Comparison of ENCODE assay signal across 1 cellular context in the genomic region with DNA sequence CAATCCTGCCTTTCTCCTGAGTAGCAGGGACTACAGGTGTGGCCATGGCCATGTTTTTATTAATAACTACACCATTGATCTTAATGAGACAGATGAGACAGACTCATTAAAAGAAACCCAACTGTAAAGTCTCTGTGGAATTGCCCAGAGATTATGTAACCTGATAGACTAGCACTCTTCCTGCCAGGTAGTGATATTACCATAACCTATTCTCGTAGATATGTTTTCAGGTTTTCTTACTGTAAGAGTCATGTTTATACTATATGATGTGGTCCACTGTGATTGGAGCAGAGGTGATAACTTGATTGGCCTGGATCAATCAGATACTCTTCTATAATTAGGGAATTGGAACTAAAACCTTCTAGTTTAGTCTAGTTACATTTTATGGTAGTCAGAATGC.
TF ChIP-seq lines count a peak whose summit lies in the region.

No MANE protein-coding gene starts in this region.

TF ChIP-seq in GM12878, 131 proteins besides CTCF, POLR2A, EP300 and RAD21 (continues in another document):
- TF ChIP-seq NR2F1 (conservative IDR thresholded peaks at IDR 0.05) (no peak), ATF7 (IDR thresholded peaks at IDR 0.05; ENCODE audit: low read depth) (peak; percentile 30; the same call in 1 of the 2 replicates), ESRRA (IDR thresholded peaks at IDR 0.05; ENCODE audit: low read length) (no peak), PML (IDR thresholded peaks at IDR 0.05; ENCODE audit: low read length) (no peak), SUZ12 (IDR thresholded peaks at IDR 0.05; ENCODE audit: unreplicated experiment) (no peak), IRF4 (IDR thresholded peaks at IDR 0.05; ENCODE audit: low read depth, low read length) (no peak), RCOR1 (conservative IDR thresholded peaks at IDR 0.05; ENCODE audit: low read depth, low read length) (no peak), KDM1A (IDR thresholded peaks at IDR 0.05; ENCODE audit: borderline replicate concordance) (no peak), YY1 (IDR thresholded peaks at IDR 0.05; ENCODE audit: low read depth, low read length) (0 out of 2 replicates have a peak, but pooled peaks have one; percentile 15), NR2C1 (IDR thresholded peaks at IDR 0.05) (no peak), RFX5 (IDR thresholded peaks at IDR 0.05; ENCODE audit: low read depth, low read length) (no peak), ZBED1 (IDR thresholded peaks at IDR 0.05; ENCODE audit: borderline replicate concordance) (no peak), NFYA (IDR thresholded peaks at IDR 0.05; ENCODE audit: borderline replicate concordance, low read depth, low read length) (no peak), MYB (IDR thresholded peaks at IDR 0.05; ENCODE audit: borderline replicate concordance, low read depth, low read length) (no peak), BMI1 (IDR thresholded peaks at IDR 0.05; ENCODE audit: borderline replicate concordance) (no peak), CREM (IDR thresholded peaks at IDR 0.05; ENCODE audit: low read depth) (peak; percentile 7; the same call in 1 of the 2 replicates), HDGF (IDR thresholded peaks at IDR 0.05) (no peak), BACH1 (IDR thresholded peaks at IDR 0.05; ENCODE audit: borderline replicate concordance) (no peak), ZNF384 (IDR thresholded peaks at IDR 0.05; ENCODE audit: borderline replicate concordance, low read depth, low read length) (no peak), WRNIP1 (IDR thresholded peaks at IDR 0.05; ENCODE audit: borderline replicate concordance, low read depth, low read length) (no peak), ZNF24 (IDR thresholded peaks at IDR 0.05) (no peak), FOS (IDR thresholded peaks at IDR 0.05; ENCODE audit: borderline replicate concordance, extremely low read depth, insufficient read length) (no peak), NR2C2 (IDR thresholded peaks at IDR 0.05; ENCODE audit: borderline replicate concordance, control insufficient read depth, insufficient read length, low read depth) (no peak), EZH2 (IDR thresholded peaks at IDR 0.05; ENCODE audit: borderline replicate concordance, control insufficient read depth, low read depth, low read length) (no peak), CHD4 (IDR thresholded peaks at IDR 0.05) (no peak), MEF2B (IDR thresholded peaks at IDR 0.05; ENCODE audit: partially characterized antibody, poor library complexity, severe bottlenecking) (peak; percentile 74), BCL11A (IDR thresholded peaks at IDR 0.05; ENCODE audit: low read depth, low read length) (0 out of 2 replicates have a peak, but pooled peaks have one; percentile 47), SIN3A (IDR thresholded peaks at IDR 0.05; ENCODE audit: low read depth, low read length) (no peak), CBX3 (IDR thresholded peaks at IDR 0.05; ENCODE audit: borderline replicate concordance, low read depth) (no peak), NFXL1 (IDR thresholded peaks at IDR 0.05; ENCODE audit: borderline replicate concordance) (no peak), RBBP5 (conservative IDR thresholded peaks at IDR 0.05) (no peak), CHD2 (IDR thresholded peaks at IDR 0.05; ENCODE audit: borderline replicate concordance, low read depth, low read length) (no peak), NBN (IDR thresholded peaks at IDR 0.05) (no peak), TARDBP (IDR thresholded peaks at IDR 0.05; ENCODE audit: borderline replicate concordance) (no peak), TAF1 (IDR thresholded peaks at IDR 0.05; ENCODE audit: borderline replicate concordance, low read depth, low read length) (no peak), CBFB (IDR thresholded peaks at IDR 0.05; ENCODE audit: low read depth) (no peak)
- TF ChIP-seq, protein P1, sequence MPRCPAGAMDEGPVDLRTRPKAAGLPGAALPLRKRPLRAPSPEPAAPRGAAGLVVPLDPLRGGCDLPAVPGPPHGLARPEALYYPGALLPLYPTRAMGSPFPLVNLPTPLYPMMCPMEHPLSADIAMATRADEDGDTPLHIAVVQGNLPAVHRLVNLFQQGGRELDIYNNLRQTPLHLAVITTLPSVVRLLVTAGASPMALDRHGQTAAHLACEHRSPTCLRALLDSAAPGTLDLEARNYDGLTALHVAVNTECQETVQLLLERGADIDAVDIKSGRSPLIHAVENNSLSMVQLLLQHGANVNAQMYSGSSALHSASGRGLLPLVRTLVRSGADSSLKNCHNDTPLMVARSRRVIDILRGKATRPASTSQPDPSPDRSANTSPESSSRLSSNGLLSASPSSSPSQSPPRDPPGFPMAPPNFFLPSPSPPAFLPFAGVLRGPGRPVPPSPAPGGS (IDR thresholded peaks at IDR 0.05; ENCODE audit: borderline replicate concordance, insufficient read depth, low read depth, low read length, poor library complexity, severe bottlenecking) = no peak
- TF ChIP-seq, protein P2, sequence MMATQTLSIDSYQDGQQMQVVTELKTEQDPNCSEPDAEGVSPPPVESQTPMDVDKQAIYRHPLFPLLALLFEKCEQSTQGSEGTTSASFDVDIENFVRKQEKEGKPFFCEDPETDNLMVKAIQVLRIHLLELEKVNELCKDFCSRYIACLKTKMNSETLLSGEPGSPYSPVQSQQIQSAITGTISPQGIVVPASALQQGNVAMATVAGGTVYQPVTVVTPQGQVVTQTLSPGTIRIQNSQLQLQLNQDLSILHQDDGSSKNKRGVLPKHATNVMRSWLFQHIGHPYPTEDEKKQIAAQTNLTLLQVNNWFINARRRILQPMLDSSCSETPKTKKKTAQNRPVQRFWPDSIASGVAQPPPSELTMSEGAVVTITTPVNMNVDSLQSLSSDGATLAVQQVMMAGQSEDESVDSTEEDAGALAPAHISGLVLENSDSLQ (IDR thresholded peaks at IDR 0.05) = no peak
- TF ChIP-seq, protein P3, sequence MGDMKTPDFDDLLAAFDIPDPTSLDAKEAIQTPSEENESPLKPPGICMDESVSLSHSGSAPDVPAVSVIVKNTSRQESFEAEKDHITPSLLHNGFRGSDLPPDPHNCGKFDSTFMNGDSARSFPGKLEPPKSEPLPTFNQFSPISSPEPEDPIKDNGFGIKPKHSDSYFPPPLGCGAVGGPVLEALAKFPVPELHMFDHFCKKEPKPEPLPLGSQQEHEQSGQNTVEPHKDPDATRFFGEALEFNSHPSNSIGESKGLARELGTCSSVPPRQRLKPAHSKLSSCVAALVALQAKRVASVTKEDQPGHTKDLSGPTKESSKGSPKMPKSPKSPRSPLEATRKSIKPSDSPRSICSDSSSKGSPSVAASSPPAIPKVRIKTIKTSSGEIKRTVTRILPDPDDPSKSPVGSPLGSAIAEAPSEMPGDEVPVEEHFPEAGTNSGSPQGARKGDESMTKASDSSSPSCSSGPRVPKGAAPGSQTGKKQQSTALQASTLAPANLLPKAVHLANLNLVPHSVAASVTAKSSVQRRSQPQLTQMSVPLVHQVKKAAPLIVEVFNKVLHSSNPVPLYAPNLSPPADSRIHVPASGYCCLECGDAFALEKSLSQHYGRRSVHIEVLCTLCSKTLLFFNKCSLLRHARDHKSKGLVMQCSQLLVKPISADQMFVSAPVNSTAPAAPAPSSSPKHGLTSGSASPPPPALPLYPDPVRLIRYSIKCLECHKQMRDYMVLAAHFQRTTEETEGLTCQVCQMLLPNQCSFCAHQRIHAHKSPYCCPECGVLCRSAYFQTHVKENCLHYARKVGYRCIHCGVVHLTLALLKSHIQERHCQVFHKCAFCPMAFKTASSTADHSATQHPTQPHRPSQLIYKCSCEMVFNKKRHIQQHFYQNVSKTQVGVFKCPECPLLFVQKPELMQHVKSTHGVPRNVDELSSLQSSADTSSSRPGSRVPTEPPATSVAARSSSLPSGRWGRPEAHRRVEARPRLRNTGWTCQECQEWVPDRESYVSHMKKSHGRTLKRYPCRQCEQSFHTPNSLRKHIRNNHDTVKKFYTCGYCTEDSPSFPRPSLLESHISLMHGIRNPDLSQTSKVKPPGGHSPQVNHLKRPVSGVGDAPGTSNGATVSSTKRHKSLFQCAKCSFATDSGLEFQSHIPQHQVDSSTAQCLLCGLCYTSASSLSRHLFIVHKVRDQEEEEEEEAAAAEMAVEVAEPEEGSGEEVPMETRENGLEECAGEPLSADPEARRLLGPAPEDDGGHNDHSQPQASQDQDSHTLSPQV (IDR thresholded peaks at IDR 0.05) = no peak
- TF ChIP-seq, protein P4, sequence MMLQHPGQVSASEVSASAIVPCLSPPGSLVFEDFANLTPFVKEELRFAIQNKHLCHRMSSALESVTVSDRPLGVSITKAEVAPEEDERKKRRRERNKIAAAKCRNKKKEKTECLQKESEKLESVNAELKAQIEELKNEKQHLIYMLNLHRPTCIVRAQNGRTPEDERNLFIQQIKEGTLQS (IDR thresholded peaks at IDR 0.05; ENCODE audit: borderline replicate concordance, extremely low read depth, low read depth, low read length) = no peak
- TF ChIP-seq, protein P5, sequence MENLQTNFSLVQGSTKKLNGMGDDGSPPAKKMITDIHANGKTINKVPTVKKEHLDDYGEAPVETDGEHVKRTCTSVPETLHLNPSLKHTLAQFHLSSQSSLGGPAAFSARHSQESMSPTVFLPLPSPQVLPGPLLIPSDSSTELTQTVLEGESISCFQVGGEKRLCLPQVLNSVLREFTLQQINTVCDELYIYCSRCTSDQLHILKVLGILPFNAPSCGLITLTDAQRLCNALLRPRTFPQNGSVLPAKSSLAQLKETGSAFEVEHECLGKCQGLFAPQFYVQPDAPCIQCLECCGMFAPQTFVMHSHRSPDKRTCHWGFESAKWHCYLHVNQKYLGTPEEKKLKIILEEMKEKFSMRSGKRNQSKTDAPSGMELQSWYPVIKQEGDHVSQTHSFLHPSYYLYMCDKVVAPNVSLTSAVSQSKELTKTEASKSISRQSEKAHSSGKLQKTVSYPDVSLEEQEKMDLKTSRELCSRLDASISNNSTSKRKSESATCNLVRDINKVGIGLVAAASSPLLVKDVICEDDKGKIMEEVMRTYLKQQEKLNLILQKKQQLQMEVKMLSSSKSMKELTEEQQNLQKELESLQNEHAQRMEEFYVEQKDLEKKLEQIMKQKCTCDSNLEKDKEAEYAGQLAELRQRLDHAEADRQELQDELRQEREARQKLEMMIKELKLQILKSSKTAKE (IDR thresholded peaks at IDR 0.05; ENCODE audit: low read depth, poor library complexity, severe bottlenecking) = no peak
- TF ChIP-seq, protein P6, sequence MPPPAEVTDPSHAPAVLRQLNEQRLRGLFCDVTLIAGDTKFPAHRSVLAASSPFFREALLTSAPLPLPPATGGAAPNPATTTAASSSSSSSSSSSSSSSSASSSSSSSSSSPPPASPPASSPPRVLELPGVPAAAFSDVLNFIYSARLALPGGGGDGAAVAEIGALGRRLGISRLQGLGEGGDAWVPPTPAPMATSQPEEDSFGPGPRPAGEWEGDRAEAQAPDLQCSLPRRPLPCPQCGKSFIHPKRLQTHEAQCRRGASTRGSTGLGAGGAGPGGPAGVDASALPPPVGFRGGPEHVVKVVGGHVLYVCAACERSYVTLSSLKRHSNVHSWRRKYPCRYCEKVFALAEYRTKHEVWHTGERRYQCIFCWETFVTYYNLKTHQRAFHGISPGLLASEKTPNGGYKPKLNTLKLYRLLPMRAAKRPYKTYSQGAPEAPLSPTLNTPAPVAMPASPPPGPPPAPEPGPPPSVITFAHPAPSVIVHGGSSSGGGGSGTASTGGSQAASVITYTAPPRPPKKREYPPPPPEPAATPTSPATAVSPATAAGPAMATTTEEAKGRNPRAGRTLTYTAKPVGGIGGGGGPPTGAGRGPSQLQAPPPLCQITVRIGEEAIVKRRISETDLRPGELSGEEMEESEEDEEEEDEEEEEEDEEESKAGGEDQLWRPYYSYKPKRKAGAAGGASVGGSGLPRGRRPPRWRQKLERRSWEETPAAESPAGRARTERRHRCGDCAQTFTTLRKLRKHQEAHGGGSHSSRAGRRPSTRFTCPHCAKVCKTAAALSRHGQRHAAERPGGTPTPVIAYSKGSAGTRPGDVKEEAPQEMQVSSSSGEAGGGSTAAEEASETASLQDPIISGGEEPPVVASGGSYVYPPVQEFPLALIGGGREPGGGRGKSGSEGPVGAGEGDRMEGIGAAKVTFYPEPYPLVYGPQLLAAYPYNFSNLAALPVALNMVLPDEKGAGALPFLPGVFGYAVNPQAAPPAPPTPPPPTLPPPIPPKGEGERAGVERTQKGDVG (CRISPR knock-in tag; IDR thresholded peaks at IDR 0.05) = no peak
- TF ChIP-seq, protein P7, sequence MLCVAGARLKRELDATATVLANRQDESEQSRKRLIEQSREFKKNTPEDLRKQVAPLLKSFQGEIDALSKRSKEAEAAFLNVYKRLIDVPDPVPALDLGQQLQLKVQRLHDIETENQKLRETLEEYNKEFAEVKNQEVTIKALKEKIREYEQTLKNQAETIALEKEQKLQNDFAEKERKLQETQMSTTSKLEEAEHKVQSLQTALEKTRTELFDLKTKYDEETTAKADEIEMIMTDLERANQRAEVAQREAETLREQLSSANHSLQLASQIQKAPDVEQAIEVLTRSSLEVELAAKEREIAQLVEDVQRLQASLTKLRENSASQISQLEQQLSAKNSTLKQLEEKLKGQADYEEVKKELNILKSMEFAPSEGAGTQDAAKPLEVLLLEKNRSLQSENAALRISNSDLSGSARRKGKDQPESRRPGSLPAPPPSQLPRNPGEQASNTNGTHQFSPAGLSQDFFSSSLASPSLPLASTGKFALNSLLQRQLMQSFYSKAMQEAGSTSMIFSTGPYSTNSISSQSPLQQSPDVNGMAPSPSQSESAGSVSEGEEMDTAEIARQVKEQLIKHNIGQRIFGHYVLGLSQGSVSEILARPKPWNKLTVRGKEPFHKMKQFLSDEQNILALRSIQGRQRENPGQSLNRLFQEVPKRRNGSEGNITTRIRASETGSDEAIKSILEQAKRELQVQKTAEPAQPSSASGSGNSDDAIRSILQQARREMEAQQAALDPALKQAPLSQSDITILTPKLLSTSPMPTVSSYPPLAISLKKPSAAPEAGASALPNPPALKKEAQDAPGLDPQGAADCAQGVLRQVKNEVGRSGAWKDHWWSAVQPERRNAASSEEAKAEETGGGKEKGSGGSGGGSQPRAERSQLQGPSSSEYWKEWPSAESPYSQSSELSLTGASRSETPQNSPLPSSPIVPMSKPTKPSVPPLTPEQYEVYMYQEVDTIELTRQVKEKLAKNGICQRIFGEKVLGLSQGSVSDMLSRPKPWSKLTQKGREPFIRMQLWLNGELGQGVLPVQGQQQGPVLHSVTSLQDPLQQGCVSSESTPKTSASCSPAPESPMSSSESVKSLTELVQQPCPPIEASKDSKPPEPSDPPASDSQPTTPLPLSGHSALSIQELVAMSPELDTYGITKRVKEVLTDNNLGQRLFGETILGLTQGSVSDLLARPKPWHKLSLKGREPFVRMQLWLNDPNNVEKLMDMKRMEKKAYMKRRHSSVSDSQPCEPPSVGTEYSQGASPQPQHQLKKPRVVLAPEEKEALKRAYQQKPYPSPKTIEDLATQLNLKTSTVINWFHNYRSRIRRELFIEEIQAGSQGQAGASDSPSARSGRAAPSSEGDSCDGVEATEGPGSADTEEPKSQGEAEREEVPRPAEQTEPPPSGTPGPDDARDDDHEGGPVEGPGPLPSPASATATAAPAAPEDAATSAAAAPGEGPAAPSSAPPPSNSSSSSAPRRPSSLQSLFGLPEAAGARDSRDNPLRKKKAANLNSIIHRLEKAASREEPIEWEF (IDR thresholded peaks at IDR 0.05; ENCODE audit: insufficient replicate concordance, low read depth, low read length) = peak; percentile 71
- TF ChIP-seq, protein P8, sequence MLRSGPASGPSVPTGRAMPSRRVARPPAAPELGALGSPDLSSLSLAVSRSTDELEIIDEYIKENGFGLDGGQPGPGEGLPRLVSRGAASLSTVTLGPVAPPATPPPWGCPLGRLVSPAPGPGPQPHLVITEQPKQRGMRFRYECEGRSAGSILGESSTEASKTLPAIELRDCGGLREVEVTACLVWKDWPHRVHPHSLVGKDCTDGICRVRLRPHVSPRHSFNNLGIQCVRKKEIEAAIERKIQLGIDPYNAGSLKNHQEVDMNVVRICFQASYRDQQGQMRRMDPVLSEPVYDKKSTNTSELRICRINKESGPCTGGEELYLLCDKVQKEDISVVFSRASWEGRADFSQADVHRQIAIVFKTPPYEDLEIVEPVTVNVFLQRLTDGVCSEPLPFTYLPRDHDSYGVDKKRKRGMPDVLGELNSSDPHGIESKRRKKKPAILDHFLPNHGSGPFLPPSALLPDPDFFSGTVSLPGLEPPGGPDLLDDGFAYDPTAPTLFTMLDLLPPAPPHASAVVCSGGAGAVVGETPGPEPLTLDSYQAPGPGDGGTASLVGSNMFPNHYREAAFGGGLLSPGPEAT (IDR thresholded peaks at IDR 0.05; ENCODE audit: low read depth) = no peak
